8 cellular contexts compared by ENCODE assay signal in the genomic region with DNA sequence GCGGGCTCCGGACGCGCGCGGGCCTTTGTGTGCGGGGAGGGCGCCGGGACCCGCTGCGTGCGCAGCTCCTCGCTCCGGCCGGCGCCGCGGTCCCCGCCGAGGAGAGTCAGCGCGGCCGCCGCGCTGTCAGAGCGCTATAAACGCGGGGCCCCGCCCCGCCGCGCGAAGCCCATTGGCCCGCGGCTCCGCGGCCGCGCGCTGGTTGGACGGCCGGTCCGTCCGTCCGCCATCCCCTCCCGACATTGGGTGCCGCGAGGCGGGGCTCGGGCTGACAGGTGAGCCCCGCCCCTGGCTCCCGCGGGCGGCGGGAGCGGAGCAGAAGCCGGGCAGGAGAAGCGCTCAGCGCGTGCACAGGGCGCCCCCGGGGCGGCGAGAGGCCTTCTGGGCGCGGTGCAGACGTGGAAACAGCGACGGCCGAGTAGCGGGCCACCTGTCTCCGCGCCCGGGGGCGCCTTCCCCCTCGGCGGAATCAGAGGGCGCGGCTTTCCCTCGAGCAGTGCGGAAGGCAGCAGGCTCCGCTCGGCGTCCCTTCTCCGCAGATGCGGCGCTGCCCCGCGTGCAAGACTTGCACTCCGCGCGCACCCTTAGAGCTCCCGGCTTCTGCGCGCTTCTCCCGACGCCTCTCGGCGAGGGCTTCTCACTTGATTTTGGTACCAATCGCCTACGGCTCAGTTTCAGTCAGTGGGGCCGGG. TPM values are rescaled to one million over a fixed set of nuclear protein-coding genes. Genes with fewer than 3 reads are reported as not detected.
A peak's percentile ranks its signal among the peaks of the same experiment; 100 is the strongest.
DNase-seq lines count a peak whose midpoint lies in the region; ATAC-seq and TF ChIP-seq lines count a peak whose summit lies in the region.

A gene with protein sequence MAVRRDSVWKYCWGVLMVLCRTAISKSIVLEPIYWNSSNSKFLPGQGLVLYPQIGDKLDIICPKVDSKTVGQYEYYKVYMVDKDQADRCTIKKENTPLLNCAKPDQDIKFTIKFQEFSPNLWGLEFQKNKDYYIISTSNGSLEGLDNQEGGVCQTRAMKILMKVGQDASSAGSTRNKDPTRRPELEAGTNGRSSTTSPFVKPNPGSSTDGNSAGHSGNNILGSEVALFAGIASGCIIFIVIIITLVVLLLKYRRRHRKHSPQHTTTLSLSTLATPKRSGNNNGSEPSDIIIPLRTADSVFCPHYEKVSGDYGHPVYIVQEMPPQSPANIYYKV (minus strand): TSS at position 111 of the 692 bp plus-strand sequence. CDS start 698 bp downstream, outside the sequence.

- peaks cover 16 to 33% of the 10 kb centered on the region in 2 donors for H3K27me3 Mint-ChIP-seq in natural killer cell treated with Interleukin-12 subunit alpha and Interleukin-12 subunit beta and Interleukin-15 and Interleukin-18, amount 100 ng/mL, for 72 hours

- H3K27ac Mint-ChIP-seq in natural killer cell treated with Interleukin-12 subunit alpha and Interleukin-12 subunit beta and Interleukin-15 and Interleukin-18, amount 100 ng/mL, for 72 hours: peak within 1 kb of the TSS; percentile 64 to 90

- H3K9me2 ChIP-seq in DOHH2 (replicated peaks; ENCODE audit: control insufficient read depth, low read length): no peaks in the 10 kb centered on the region

- peaks cover 16 to 20% of the 10 kb centered on the region in 2 donors for H3K4me1 Mint-ChIP-seq in natural killer cell treated with Interleukin-12 subunit alpha and Interleukin-12 subunit beta and Interleukin-15 and Interleukin-18, amount 100 ng/mL, for 72 hours (ENCODE audit: low read depth in 2 of 2)

- H3K36me3 ChIP-seq in DOHH2 (ENCODE audit: control insufficient read depth, low read length): peaks cover 3% of the 10 kb centered on the region

- peak within 1 kb of the TSS; percentile 99 for H3K4me2 ChIP-seq in DOHH2 (ENCODE audit: low read length)

- peaks cover 23% of the 10 kb centered on the region for H3K27me3 ChIP-seq in DOHH2 (ENCODE audit: control insufficient read depth, low read length)

- peak within 1 kb of the TSS; percentile 85 for H3K4me3 ChIP-seq in DOHH2 (ENCODE audit: low read length)

- peak within 1 kb of the TSS; percentile 93 for H3K4me3 Mint-ChIP-seq in natural killer cell treated with Interleukin-12 subunit alpha and Interleukin-12 subunit beta and Interleukin-15 and Interleukin-18, amount 100 ng/mL, for 72 hours

- H3K4me1 ChIP-seq in DOHH2 (ENCODE audit: control insufficient read depth, low read length): peaks cover 51% of the 10 kb centered on the region

- peaks cover 1% of the 10 kb centered on the region for H3K36me3 Mint-ChIP-seq in natural killer cell treated with Interleukin-12 subunit alpha and Interleukin-12 subunit beta and Interleukin-15 and Interleukin-18, amount 100 ng/mL, for 72 hours

- no peak for TF ChIP-seq EP300 in Ishikawa (IDR thresholded peaks at IDR 0.05; ENCODE audit: borderline replicate concordance)

- H4K20me1 ChIP-seq in DOHH2 (ENCODE audit: control insufficient read depth, insufficient read depth, low read depth, low read length): peaks cover 3% of the 10 kb centered on the region

- H3F3A ChIP-seq in DOHH2 (ENCODE audit: control insufficient read depth, insufficient read depth): peaks cover 37% of the 10 kb centered on the region

- H3K9me3 ChIP-seq in DOHH2 (ENCODE audit: control insufficient read depth, insufficient read depth, low read length): no peaks in the 10 kb centered on the region

- DNase-seq in RPMI8226 (peak; percentile 95), fibroblast of peridontal ligament (ENCODE audit: extremely low read depth) (peak; percentile 83)
- peak; percentile 82 for DNase-seq in activated T-helper 9 cell treated with anti-CD3 and anti-CD28 coated beads, Interleukin-2, amount 50 U/mL, for 16 hours (ENCODE audit: low read depth)
- DNase-seq in natural killer cell treated with Interleukin-12 subunit alpha and Interleukin-12 subunit beta and Interleukin-15 and Interleukin-18, amount 100 ng/mL, for 72 hours (ENCODE audit: low spot score): peak; percentile 90
- DNase-seq in stimulated activated naive CD4-positive, alpha-beta T cell (lab: John Stamatoyannopoulos, UW): peak; percentile 69 to 86 (median 80)

- ATAC-seq in GM21619 (IDR thresholded peaks at IDR 0.05; ENCODE audit: unreplicated experiment): peak; percentile 93
- ATAC-seq in natural killer cell treated with Interleukin-12 subunit alpha and Interleukin-12 subunit beta and Interleukin-15 and Interleukin-18, amount 100 ng/mL, for 72 hours: peak; percentile 98

- no peak for TF ChIP-seq CTCF in DOHH2 (IDR thresholded peaks at IDR 0.05; ENCODE audit: low read depth, low read length, poor library complexity, severe bottlenecking)

- H3K79me2 ChIP-seq in DOHH2 (ENCODE audit: control insufficient read depth, low read length): peaks cover 7% of the 10 kb centered on the region; the same call in 1 of the 2 replicates

- peak; percentile 11; the same call in 1 of the 2 replicates for TF ChIP-seq RAD21 in Ishikawa (IDR thresholded peaks at IDR 0.05; ENCODE audit: low read depth)

- no peaks in the 10 kb centered on the region for H3K9me3 Mint-ChIP-seq in natural killer cell treated with Interleukin-12 subunit alpha and Interleukin-12 subunit beta and Interleukin-15 and Interleukin-18, amount 100 ng/mL, for 72 hours

- H3K27ac ChIP-seq in DOHH2 (ENCODE audit: low read depth, low read length): peak within 1 kb of the TSS; percentile 50

TF ChIP-seq in Ishikawa, 13 proteins besides CTCF, POLR2A, EP300 and RAD21:
- TF ChIP-seq EGR1 (IDR thresholded peaks at IDR 0.05) (no peak), ZBTB7A (IDR thresholded peaks at IDR 0.05; ENCODE audit: low read depth) (no peak), TAF1 (IDR thresholded peaks at IDR 0.05; ENCODE audit: low read depth) (peak; percentile 71; the same call in 1 of the 2 replicates)
- TF ChIP-seq, protein P1, sequence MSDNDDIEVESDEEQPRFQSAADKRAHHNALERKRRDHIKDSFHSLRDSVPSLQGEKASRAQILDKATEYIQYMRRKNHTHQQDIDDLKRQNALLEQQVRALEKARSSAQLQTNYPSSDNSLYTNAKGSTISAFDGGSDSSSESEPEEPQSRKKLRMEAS (IDR thresholded peaks at IDR 0.05): peak; percentile 83

RNA-seq across cellular contexts. Expression of the gene that starts here (rescaled TPM):
- total RNA-seq in natural killer cell treated with Interleukin-12 subunit alpha and Interleukin-12 subunit beta and Interleukin-15 and Interleukin-18, amount 100 ng/mL, for 72 hours: under 1 TPM; 0.26 to 0.28 TPM

Comparison
In these comparisons a context has a peak if more than half of its experiments do, and no peak if none do; other contexts are left out.
1. Peak in every context shown above with its lines: DNase-seq, ATAC-seq, H3K4me3 ChIP-seq and H3K27ac ChIP-seq.
2. Peak in DNase-seq and ATAC-seq in natural killer cell treated with Interleukin-12 subunit alpha and Interleukin-12 subunit beta and Interleukin-15 and Interleukin-18, amount 100 ng/mL, for 72 hours; RNA of the gene not detected or under 1 TPM.